Comparison of ENCODE assay signal across 28 cellular contexts in the genomic region with DNA sequence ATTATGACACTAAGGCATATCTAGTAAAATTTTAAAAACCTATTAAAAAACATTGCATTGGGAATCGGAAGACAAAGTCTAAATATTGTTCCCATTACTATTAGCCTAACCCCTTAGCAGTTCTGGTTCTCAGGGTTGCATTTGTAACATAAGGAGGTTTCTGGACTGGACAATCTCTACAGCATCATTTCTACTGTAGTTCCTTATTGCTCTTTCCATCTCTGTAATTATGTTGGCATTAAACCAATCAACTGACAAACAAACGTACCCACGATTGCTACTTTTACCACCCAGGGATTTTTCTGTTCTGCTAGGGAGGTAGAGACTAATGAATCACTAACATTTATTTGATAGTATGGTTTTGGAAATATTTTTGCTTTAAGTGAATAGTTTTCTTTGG.
"Had no signal": no experiment of that assay in that cellular context is flagged by ENCODE, and none has a peak within 500 bp of the region (broad histone marks: within the 10 kb centered on the region; RNA-seq: fewer than 3 reads in every experiment).

No MANE protein-coding gene starts in this region.

- H3K27me3 ChIP-seq: neural progenitor cell, ovary, right lobe of liver, sigmoid colon, stomach, thyroid gland, tibial nerve, upper lobe of left lung, vagina had no signal

- H3K4me2 ChIP-seq: neural progenitor cell had no signal

- H3K4me1 ChIP-seq: neural progenitor cell, psoas muscle, right lobe of liver, sigmoid colon, thyroid gland, tibial nerve, upper lobe of left lung, vagina had no signal

- H3K36me3 ChIP-seq: ovary had no signal

- ATAC-seq: natural killer cell; psoas muscle; right cardiac atrium; stimulated activated effector memory CD8-positive, alpha-beta T cell treated with anti-CD3 and anti-CD28 coated beads, Interleukin-12 subunit alpha, Interleukin-12 subunit beta, amount 100 ng/mL, for 72 hours; stimulated activated naive B cell treated with anti-CD40 and anti-IgM and Interleukin-4, amounts not matched to agents 10 μg/mL and 1 μg/mL and 100 μg/mL, for 72 hours had no signal

- H3K9me3 ChIP-seq: ovary, psoas muscle, right lobe of liver, sigmoid colon, stomach, thoracic aorta, thyroid gland, tibial nerve, upper lobe of left lung, vagina had no signal

- FAIRE-seq: urothelium cell line had no signal

- H3K27ac Mint-ChIP-seq: natural killer cell; nephron; neural progenitor cell; stimulated activated effector memory CD8-positive, alpha-beta T cell treated with anti-CD3 and anti-CD28 coated beads, Interleukin-12 subunit alpha, Interleukin-12 subunit beta, amount 100 ng/mL, for 72 hours; stimulated activated naive B cell treated with anti-CD40 and anti-IgM and Interleukin-4, amounts not matched to agents 10 μg/mL and 1 μg/mL and 100 μg/mL, for 72 hours had no signal

- H2AFZ ChIP-seq: neural progenitor cell, parathyroid adenoma had no signal

- H3K79me2 ChIP-seq: parathyroid adenoma had no signal

- H3K4me3 ChIP-seq: neural progenitor cell, ovary, psoas muscle, right lobe of liver, sigmoid colon, stomach, thoracic aorta, thyroid gland, tibial nerve, upper lobe of left lung, vagina had no signal

- H3K27ac ChIP-seq: neural progenitor cell, ovary, parathyroid adenoma, psoas muscle, right lobe of liver, sigmoid colon, stomach, thoracic aorta, thyroid gland, tibial nerve, upper lobe of left lung, vagina had no signal

- H3K9ac ChIP-seq: neural progenitor cell, parathyroid adenoma had no signal

- H3K4me3 Mint-ChIP-seq: natural killer cell; nephron; neural progenitor cell; stimulated activated effector memory CD8-positive, alpha-beta T cell treated with anti-CD3 and anti-CD28 coated beads, Interleukin-12 subunit alpha, Interleukin-12 subunit beta, amount 100 ng/mL, for 72 hours; stimulated activated naive B cell treated with anti-CD40 and anti-IgM and Interleukin-4, amounts not matched to agents 10 μg/mL and 1 μg/mL and 100 μg/mL, for 72 hours had no signal

- DNase-seq: natural killer cell; occipital lobe; ovary; posterior cingulate gyrus; psoas muscle; right cardiac atrium; right lobe of liver; sigmoid colon; small intestine; stimulated activated CD4-positive, alpha-beta T cell treated with anti-CD3 and anti-CD28 coated beads, Interleukin-15, amount 100 ng/mL, for 24 hours; stimulated activated CD4-positive, alpha-beta T cell treated with anti-CD3 and anti-CD28 coated beads, Interleukin-2, amount 100 ng/mL, for 24 hours; stimulated activated CD4-positive, alpha-beta T cell treated with anti-CD3 and anti-CD28 coated beads, Interleukin-2, amount 100 ng/mL, for 48 hours; stimulated activated CD4-positive, alpha-beta T cell treated with anti-CD3 and anti-CD28 coated beads, Interleukin-4, amount 100 ng/mL, for 24 hours; stimulated activated naive B cell treated with anti-CD40 and anti-IgM and Interleukin-4, amounts not matched to agents 10 μg/mL and 1 μg/mL and 100 μg/mL, for 72 hours; stimulated activated naive CD4-positive, alpha-beta T cell treated with Interleukin-2 at 50 U/mL for 16 hours; stomach; thyroid gland; trophoblast cell; upper lobe of left lung had no signal

- H3K27me3 Mint-ChIP-seq: progenitor cell of endocrine pancreas; stimulated activated naive B cell treated with anti-CD40 and anti-IgM and Interleukin-4, amounts not matched to agents 10 μg/mL and 1 μg/mL and 100 μg/mL, for 72 hours had no signal

- H3K9me3 Mint-ChIP-seq: natural killer cell; nephron; neural progenitor cell; stimulated activated effector memory CD8-positive, alpha-beta T cell treated with anti-CD3 and anti-CD28 coated beads, Interleukin-12 subunit alpha, Interleukin-12 subunit beta, amount 100 ng/mL, for 72 hours; stimulated activated naive B cell treated with anti-CD40 and anti-IgM and Interleukin-4, amounts not matched to agents 10 μg/mL and 1 μg/mL and 100 μg/mL, for 72 hours had no signal

- H3K4me1 Mint-ChIP-seq: neural progenitor cell had no signal
